Comparison of ENCODE assay signal across 20 cellular contexts in the genomic region with DNA sequence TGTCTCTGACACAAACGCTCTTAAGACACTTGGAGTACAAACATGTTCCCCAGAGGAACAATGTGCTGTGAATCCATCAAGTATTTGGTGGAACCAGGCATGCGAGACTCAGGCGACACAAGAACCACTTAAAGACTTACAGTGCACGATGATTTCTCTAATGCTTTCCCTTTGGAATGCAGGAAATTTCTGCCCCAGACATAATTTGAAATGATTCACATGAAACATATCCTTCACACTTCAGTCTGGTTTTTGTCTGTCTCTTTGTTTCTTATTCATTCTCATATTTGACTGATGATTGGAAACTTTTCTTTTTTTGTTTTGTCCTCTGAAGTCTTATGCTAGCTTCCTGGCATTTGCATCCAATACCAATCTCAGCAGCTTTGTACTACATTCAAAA.
A peak's percentile ranks its signal among the peaks of the same experiment; 100 is the strongest.
DNase-seq lines count a peak whose midpoint lies in the region; ATAC-seq, FAIRE-seq and TF ChIP-seq lines count a peak whose summit lies in the region.
"Had no signal": no experiment of that assay in that cellular context is flagged by ENCODE, and none has a peak within 500 bp of the region (broad histone marks: within the 10 kb centered on the region; RNA-seq: fewer than 3 reads in every experiment).

No MANE protein-coding gene starts in this region.

- no peaks in the 10 kb centered on the region for H3K27me3 ChIP-seq in small intestine (ENCODE audit: control insufficient read depth in 2 of 2, insufficient read depth in 2 of 2, low read length in 2 of 2)
- H3K27me3 ChIP-seq: heart left ventricle had no signal

- H3K4me3 ChIP-seq in mucosa of descending colon, result no peak overlapping the region
- no peak overlapping the region for H3K4me3 ChIP-seq in small intestine (ENCODE audit: low read depth in 1 of 2, low read length in 2 of 2)
- H3K4me3 ChIP-seq: GM23338, heart left ventricle had no signal

- peak; percentile 74 for DNase-seq in AG08395 (ENCODE audit: low spot score)
- peak; percentile 46 for DNase-seq in M059J (ENCODE audit: low read depth)
- DNase-seq in dedifferentiated amniotic fluid mesenchymal stem cell (ENCODE audit: extremely low spot score), result peak; percentile 64
- DNase-seq in myocyte (ENCODE audit: low read depth), result peak; percentile 62
- no peak for DNase-seq in OCI-M2 (lab: John Stamatoyannopoulos, UW; ENCODE audit: unreplicated experiment)
- no peak for DNase-seq in mucosa of descending colon
- DNase-seq in small intestine, result no peak
- DNase-seq in globus pallidus (ENCODE audit: low spot score), result no peak
- DNase-seq: activated CD4-positive, alpha-beta T cell treated with anti-CD3 and anti-CD28 coated beads for 36 hours; activated CD8-positive, alpha-beta memory T cell treated with anti-CD3 and anti-CD28 coated beads, Interleukin-2, amount 50 U/mL, for 48 hours; activated naive CD4-positive, alpha-beta T cell treated with anti-CD3 and anti-CD28 coated beads, Interleukin-2, amount 10 ng/mL, durations not matched to agents 7 days and 5 days; central memory CD4-positive, alpha-beta T cell; endodermal cell; heart left ventricle; kidney; NCI-H2107; NK-92 treated with Interleukin-12 subunit alpha and Interleukin-12 subunit beta, amount 100 ng/mL, for 24 hours; posterior cingulate gyrus had no signal

- no peaks in the 10 kb centered on the region for H3K9me3 ChIP-seq in mucosa of descending colon
- no peaks in the 10 kb centered on the region for H3K9me3 ChIP-seq in small intestine (ENCODE audit: control insufficient read depth, low read depth)
- H3K9me3 ChIP-seq: heart left ventricle had no signal

- FAIRE-seq in small intestine (lab: Jason Lieb, UNC), result no peak
- FAIRE-seq: kidney had no signal

- H3K36me3 ChIP-seq in mucosa of descending colon (ENCODE audit: low read depth), result no peaks in the 10 kb centered on the region
- H3K36me3 ChIP-seq in small intestine (ENCODE audit: control insufficient read depth in 2 of 2, insufficient read depth in 2 of 2, low read length in 2 of 2), result no peaks in the 10 kb centered on the region
- H3K36me3 ChIP-seq: heart left ventricle had no signal

- intact Hi-C loops in mucosa of descending colon (cut with DNase I, micrococcal nuclease), result no loop called here

- H3K4me1 ChIP-seq in mucosa of descending colon (ENCODE audit: low read depth) (no peaks in the 10 kb centered on the region), small intestine (ENCODE audit: control insufficient read depth in 2 of 2, insufficient read depth in 1 of 2, low read depth in 1 of 2, low read length in 1 of 2) (no peaks in the 10 kb centered on the region)
- H3K4me1 ChIP-seq: heart left ventricle had no signal

- 64 to 82% (median 80%) methylated on average over 4 of the region's 4 CpGs for WGBS in small intestine, 3 donors

- ATAC-seq in mucosa of descending colon, result no peak
- ATAC-seq: activated CD4-positive, alpha-beta T cell treated with anti-CD3 and anti-CD28 coated beads for 36 hours; GM23338; heart left ventricle; Right ventricle myocardium inferior had no signal

- H3K27ac ChIP-seq in small intestine (ENCODE audit: low read depth in 1 of 2, low read length in 1 of 2), result no peak overlapping the region
- H3K27ac ChIP-seq: heart left ventricle had no signal

- TF ChIP-seq CTCF in mucosa of descending colon (IDR thresholded peaks at IDR 0.05), result no peak

Comparison
In these comparisons a context has a peak if more than half of its experiments do, and no peak if none do; other contexts are left out.
1. DNase-seq: peak in AG08395 (single experiment), M059J (single experiment), dedifferentiated amniotic fluid mesenchymal stem cell (single experiment) and myocyte (single experiment); none in OCI-M2 (single experiment), mucosa of descending colon (0 of 3), small intestine (single experiment) and globus pallidus (single experiment).